ENCODE assay signal across 8 cellular contexts in genomic region chr16:87316923-87317765, GRCh38. TPM values are rescaled to one million over a fixed set of nuclear protein-coding genes. Genes with fewer than 3 reads are reported as not detected.
A peak's percentile ranks its signal among the peaks of the same experiment; 100 is the strongest.
DNase-seq lines count a peak whose midpoint lies in the region; ATAC-seq and FAIRE-seq lines count a peak whose summit lies in the region.

TSS of gene C16orf95 (minus strand) at chr16:87317392. CDS start at chr16:87317242, 150 bp downstream.

- H3K4me3 ChIP-seq in mesenchymal stem cell (ENCODE audit: insufficient read depth in 1 of 2, low read depth in 1 of 2, low read length in 2 of 2): peak within 1 kb of the TSS; percentile 87 to 93

- peaks cover 16 to 18% of the 10 kb centered on the region in 2 donors for H3K4me1 Mint-ChIP-seq in effector memory CD8-positive, alpha-beta T cell (ENCODE audit: low read depth in 2 of 2)

- peak within 1 kb of the TSS; percentile 99 for H2AFZ ChIP-seq in mesenchymal stem cell (ENCODE audit: low read depth, low read length)

- H3K4me2 ChIP-seq in mesenchymal stem cell (ENCODE audit: low read length, poor library complexity, severe bottlenecking): peak within 1 kb of the TSS; percentile 89

- peak within 1 kb of the TSS; percentile 98 for H3K9ac ChIP-seq in mesenchymal stem cell (ENCODE audit: low read length)

- peak within 1 kb of the TSS in 1 of 2 experiments; percentile 57 for H3K23ac ChIP-seq in mesenchymal stem cell (ENCODE audit: low read length in 2 of 2)

- H2BK15ac ChIP-seq in mesenchymal stem cell (ENCODE audit: low read depth, poor library complexity, severe bottlenecking): peak within 1 kb of the TSS; percentile 64

- no peaks in the 10 kb centered on the region for H3K9me3 Mint-ChIP-seq in effector memory CD8-positive, alpha-beta T cell

- H3K27ac ChIP-seq in mesenchymal stem cell (ENCODE audit: low read length, poor library complexity, severe bottlenecking): peak within 1 kb of the TSS; percentile 48

- peaks cover 13% of the 10 kb centered on the region for H3K79me1 ChIP-seq in mesenchymal stem cell (replicated peaks; ENCODE audit: low read length, poor library complexity, severe bottlenecking)

- FAIRE-seq in HTR-8/SVneo (lab: Jason Lieb, UNC): no peak

- peak within 1 kb of the TSS in 1 of 2 experiments; percentile 95 for H3K14ac ChIP-seq in mesenchymal stem cell (ENCODE audit: low read length in 2 of 2)

- H3K4me3 Mint-ChIP-seq in effector memory CD8-positive, alpha-beta T cell: peak within 1 kb of the TSS; percentile 88 to 92

- WGBS in mesenchymal stem cell: under 1% methylated on average over 64 of the region's 65 CpGs

- H3K18ac ChIP-seq in mesenchymal stem cell (ENCODE audit: low read depth in 1 of 2, low read length in 2 of 2): peak within 1 kb of the TSS; percentile 68 to 98

- peaks cover 8% of the 10 kb centered on the region for H3K4me1 ChIP-seq in mesenchymal stem cell (ENCODE audit: control insufficient read depth, insufficient read depth, low read depth, low read length)

- H4K91ac ChIP-seq in mesenchymal stem cell (ENCODE audit: low read length): peak within 1 kb of the TSS; percentile 93

- DNase-seq in D341Med (ENCODE audit: low spot score): peak; percentile 99
- DNase-seq in HTR-8/SVneo (ENCODE audit: insufficient read length, low spot score): peak; percentile 99
- DNase-seq in NOMO-1 (lab: John Stamatoyannopoulos, UW; ENCODE audit: unreplicated experiment in 2 of 2): peak; percentile 87 to 95
- DNase-seq in activated CD8-positive, alpha-beta memory T cell treated with anti-CD3 and anti-CD28 coated beads for 48 hours (ENCODE audit: low read depth in 2 of 3, low spot score in 2 of 3): peak; percentile 91 to 99 (median 96)
- peak; percentile 98 to 99 (median 99) for DNase-seq in effector memory CD8-positive, alpha-beta T cell
- DNase-seq in mesenchymal stem cell: peak; percentile 95
- DNase-seq in stimulated activated CD8-positive, alpha-beta memory T cell treated with anti-CD3 and anti-CD28 coated beads, Interleukin-12 subunit alpha, Interleukin-12 subunit beta, amount 100 ng/mL, for 24 hours (ENCODE audit: extremely low read depth): peak; percentile 86

- peak within 1 kb of the TSS; percentile 85 to 92 for H3K4ac ChIP-seq in mesenchymal stem cell (ENCODE audit: low read depth in 1 of 2, low read length in 2 of 2)

- ATAC-seq in GM21381 (IDR thresholded peaks at IDR 0.05; ENCODE audit: unreplicated experiment): peak; percentile 88
- peak; percentile 93 for ATAC-seq in effector memory CD8-positive, alpha-beta T cell (replicated peaks)

- H2AK5ac ChIP-seq in mesenchymal stem cell (ENCODE audit: low read length, severe bottlenecking): no peak within 1 kb of the TSS

- peak within 1 kb of the TSS in 1 of 2 experiments; percentile 28 for H2BK12ac ChIP-seq in mesenchymal stem cell (ENCODE audit: low read length in 2 of 2)

- no peaks in the 10 kb centered on the region for H3K9me3 ChIP-seq in mesenchymal stem cell (ENCODE audit: control insufficient read depth, low read length)

- H2BK120ac ChIP-seq in mesenchymal stem cell (ENCODE audit: low read depth, low read length): peak within 1 kb of the TSS; percentile 64

- H3K27me3 ChIP-seq in mesenchymal stem cell (ENCODE audit: control insufficient read depth in 1 of 2, insufficient read depth in 1 of 2, low read length in 2 of 2): no peaks in the 10 kb centered on the region

- H3K36me3 ChIP-seq in mesenchymal stem cell (ENCODE audit: control insufficient read depth in 1 of 2, insufficient read depth in 2 of 2, low read depth in 1 of 2, low read length in 2 of 2): peaks cover 5 to 18% of the 10 kb centered on the region in 2 experiments

- peak within 1 kb of the TSS; percentile 94 to 95 for H3K27ac Mint-ChIP-seq in effector memory CD8-positive, alpha-beta T cell

- no peak within 1 kb of the TSS for H2BK5ac ChIP-seq in mesenchymal stem cell (ENCODE audit: low read depth, low read length, poor library complexity, severe bottlenecking)

- H3K36me3 Mint-ChIP-seq in effector memory CD8-positive, alpha-beta T cell (ENCODE audit: insufficient read depth): peaks cover 24% of the 10 kb centered on the region

- no peaks in the 10 kb centered on the region for H3K27me3 Mint-ChIP-seq in effector memory CD8-positive, alpha-beta T cell

- peak within 1 kb of the TSS; percentile 98 for H4K8ac ChIP-seq in mesenchymal stem cell (ENCODE audit: low read length)

RNA-seq across cellular contexts. Expression of gene C16orf95, which starts in this region (rescaled TPM):
- 3.7 TPM for polyA plus RNA-seq in mesenchymal stem cell (2013, experiment 1 of 2)
- polyA plus RNA-seq in mesenchymal stem cell (2013, experiment 2 of 2): 3.9 TPM

Comparison
In these comparisons a context has a peak if more than half of its experiments do, and no peak if none do; other contexts are left out.
1. Peak in every context shown above with its lines: DNase-seq, ATAC-seq, H3K4me3 ChIP-seq and H3K27ac ChIP-seq.